In the genomic region with DNA sequence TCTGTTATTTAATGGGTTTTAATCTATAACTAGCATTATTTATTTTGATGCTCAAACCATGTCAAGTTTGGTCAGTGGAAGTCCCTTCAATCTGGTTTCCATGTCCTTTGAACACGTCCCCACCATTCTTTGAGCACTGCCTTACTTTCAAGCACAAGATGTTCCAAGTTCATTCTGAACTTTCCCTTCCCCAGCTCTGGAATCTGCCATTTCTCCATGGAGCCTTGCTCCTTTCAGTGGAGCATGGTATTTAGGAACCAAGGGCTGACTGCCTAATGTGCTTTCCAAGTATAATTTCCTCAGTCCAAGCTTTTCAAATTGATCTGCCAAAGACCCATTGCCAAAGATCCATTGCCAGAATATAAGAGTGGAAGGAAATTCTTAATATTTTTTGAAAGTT, we compare ENCODE assay signal across 9 cellular contexts. TPM values are rescaled to one million over a fixed set of nuclear protein-coding genes. Genes with fewer than 3 reads are reported as not detected.
DNase-seq lines count a peak whose midpoint lies in the region; ATAC-seq and TF ChIP-seq lines count a peak whose summit lies in the region.
"Had no signal": no experiment of that assay in that cellular context is flagged by ENCODE, and none has a peak within 500 bp of the region (broad histone marks: within the 10 kb centered on the region; RNA-seq: fewer than 3 reads in every experiment).

No MANE protein-coding gene starts in this region.

- TF ChIP-seq CTCF in DOHH2 (IDR thresholded peaks at IDR 0.05; ENCODE audit: low read depth, low read length, poor library complexity, severe bottlenecking): no peak
- no peak for TF ChIP-seq CTCF in MM.1S (IDR thresholded peaks at IDR 0.05; ENCODE audit: low read length)
- TF ChIP-seq CTCF in neural progenitor cell (IDR thresholded peaks at IDR 0.05): no peak
- no peak for TF ChIP-seq CTCF in vagina (IDR thresholded peaks at IDR 0.05)

- H3K27me3 Mint-ChIP-seq in neural progenitor cell (ENCODE audit: insufficient read depth, low read depth): peaks cover 3% of the 10 kb centered on the region

- H2AFZ ChIP-seq in MM.1S (ENCODE audit: low read length) (no peak overlapping the region), neural progenitor cell (replicated peaks) (no peak overlapping the region)

- peaks cover 20% of the 10 kb centered on the region for H3K4me1 Mint-ChIP-seq in neural progenitor cell

- H3K4me2 ChIP-seq in DOHH2 (ENCODE audit: low read length) (peak overlapping the region; percentile 72), MM.1S (ENCODE audit: low read depth, low read length) (peak overlapping the region; percentile 67), neural progenitor cell (peak overlapping the region; percentile 83)

- H3K4me1 ChIP-seq in DOHH2 (ENCODE audit: control insufficient read depth, low read length) (peaks cover 14% of the 10 kb centered on the region), MM.1S (ENCODE audit: low read length) (0 out of 2 replicates have a peak, but pooled peaks cover 3% of the 10 kb centered on the region), duodenal mucosa (ENCODE audit: control insufficient read depth in 1 of 2, insufficient read depth in 2 of 2, low read length in 2 of 2) (peaks cover 10 to 22% of the 10 kb centered on the region in 2 donors), neural progenitor cell (no peaks in the 10 kb centered on the region), vagina (peaks cover 20% of the 10 kb centered on the region)

- peak overlapping the region; percentile 14 for H3K27ac Mint-ChIP-seq in neural progenitor cell

- H3F3A ChIP-seq in DOHH2 (ENCODE audit: control insufficient read depth, insufficient read depth) (no peaks in the 10 kb centered on the region), MM.1S (ENCODE audit: insufficient read depth, low read length) (peaks cover 2% of the 10 kb centered on the region; the same call in 1 of the 2 replicates), neural progenitor cell (ENCODE audit: low read depth) (no peaks in the 10 kb centered on the region)

- no peak for DNase-seq in MM.1S
- DNase-seq in neural progenitor cell (ENCODE audit: low spot score): no peak
- DNase-seq in vagina (ENCODE audit: extremely low spot score in 2 of 2): no peak
- DNase-seq in CD1c-positive myeloid dendritic cell (ENCODE audit: extremely low spot score): no peak
- DNase-seq: NCI-H526 treated with DMSO at 0.1 percent for 48 hours had no signal

- peaks cover 17% of the 10 kb centered on the region for H3K36me3 Mint-ChIP-seq in neural progenitor cell

- H3K4me3 ChIP-seq in DOHH2 (ENCODE audit: low read length) (peak overlapping the region; percentile 91), MM.1S (ENCODE audit: low read length) (peak overlapping the region; percentile 89; the same call in 1 of the 2 replicates), duodenal mucosa (ENCODE audit: low read depth in 1 of 2, low read length in 2 of 2) (peak overlapping the region; percentile 93 to 94), neural progenitor cell (peak overlapping the region; percentile 96), vagina (peak overlapping the region in 1 of 2 donors; percentile 62)

- H3K9me3 ChIP-seq in DOHH2 (ENCODE audit: control insufficient read depth, insufficient read depth, low read length) (peaks cover 17% of the 10 kb centered on the region; the same call in 1 of the 2 replicates), MM.1S (replicated peaks; ENCODE audit: insufficient read depth, low read length) (no peaks in the 10 kb centered on the region), duodenal mucosa (ENCODE audit: control insufficient read depth in 1 of 2, low read length in 2 of 2) (peaks cover 0 to 5% of the 10 kb centered on the region in 2 donors), neural progenitor cell (ENCODE audit: low read depth) (no peaks in the 10 kb centered on the region), vagina (no peaks in the 10 kb centered on the region)

- H3K9me2 ChIP-seq in DOHH2 (replicated peaks; ENCODE audit: control insufficient read depth, low read length) (no peaks in the 10 kb centered on the region), MM.1S (replicated peaks; ENCODE audit: insufficient read depth, low read length) (no peaks in the 10 kb centered on the region)

- H3K9me3 Mint-ChIP-seq in neural progenitor cell: peaks cover 16% of the 10 kb centered on the region

- TF ChIP-seq POLR2A in GM18505 (IDR thresholded peaks at IDR 0.05; ENCODE audit: borderline replicate concordance, extremely low read depth, insufficient read depth, insufficient read length) (no peak), vagina (IDR thresholded peaks at IDR 0.05) (no peak)

- H3K4me3 Mint-ChIP-seq in neural progenitor cell: peak overlapping the region; percentile 98

- H3K27me3 ChIP-seq in DOHH2 (ENCODE audit: control insufficient read depth, low read length): no peaks in the 10 kb centered on the region
- no peaks in the 10 kb centered on the region for H3K27me3 ChIP-seq in MM.1S (replicated peaks; ENCODE audit: insufficient read depth, low read length)
- H3K27me3 ChIP-seq in duodenal mucosa (ENCODE audit: control insufficient read depth in 1 of 2, insufficient read depth in 2 of 2, low read length in 2 of 2): no peaks in the 10 kb centered on the region
- no peaks in the 10 kb centered on the region for H3K27me3 ChIP-seq in neural progenitor cell
- no peaks in the 10 kb centered on the region for H3K27me3 ChIP-seq in vagina

- no peak for ATAC-seq in GM18505 (IDR thresholded peaks at IDR 0.05; ENCODE audit: unreplicated experiment)
- no peak for ATAC-seq in GM21529 (IDR thresholded peaks at IDR 0.05; ENCODE audit: unreplicated experiment)

- H3K27ac ChIP-seq in DOHH2 (ENCODE audit: low read depth, low read length) (no peak overlapping the region), MM.1S (ENCODE audit: low read length) (no peak overlapping the region), duodenal mucosa (ENCODE audit: low read depth, low read length) (no peak overlapping the region), neural progenitor cell (no peak overlapping the region), vagina (no peak overlapping the region)

- H3K9ac ChIP-seq in MM.1S (ENCODE audit: low read length) (no peak overlapping the region), duodenal mucosa (ENCODE audit: low read depth in 1 of 2, low read length in 2 of 2) (no peak overlapping the region), neural progenitor cell (no peak overlapping the region)

- H3K79me2 ChIP-seq in DOHH2 (ENCODE audit: control insufficient read depth, low read length) (peaks cover 67% of the 10 kb centered on the region), MM.1S (ENCODE audit: low read length) (peaks cover 16% of the 10 kb centered on the region), neural progenitor cell (ENCODE audit: low read depth) (peaks cover 46% of the 10 kb centered on the region)

- intact Hi-C loops in vagina (cut with DNase I): no loop called here

- no peaks in the 10 kb centered on the region for H4K20me1 ChIP-seq in DOHH2 (ENCODE audit: control insufficient read depth, insufficient read depth, low read depth, low read length)
- H4K20me1 ChIP-seq in MM.1S (ENCODE audit: insufficient read depth, low read length): no peaks in the 10 kb centered on the region
- no peaks in the 10 kb centered on the region for H4K20me1 ChIP-seq in neural progenitor cell (ENCODE audit: low read depth)

- H3K36me3 ChIP-seq in DOHH2 (ENCODE audit: control insufficient read depth, low read length) (peaks cover 25% of the 10 kb centered on the region), MM.1S (replicated peaks; ENCODE audit: insufficient read depth, low read length) (no peaks in the 10 kb centered on the region), duodenal mucosa (ENCODE audit: control insufficient read depth in 1 of 2, insufficient read depth in 2 of 2, low read length in 2 of 2) (no peaks in the 10 kb centered on the region), neural progenitor cell (no peaks in the 10 kb centered on the region), vagina (no peaks in the 10 kb centered on the region)

RNA-seq across cellular contexts. Expression of a gene that starts 1.1 kb away (rescaled TPM):
- 5.0 and 8.2 TPM in 2 replicates for total RNA-seq in neural progenitor cell (ENCODE audit: low replicate concordance)
- total RNA-seq in vagina: 5.2 TPM

RNA-seq across cellular contexts. Expression of a gene that starts 24.8 kb away (rescaled TPM):
- total RNA-seq in neural progenitor cell (ENCODE audit: low replicate concordance) (68.7 and 85.1 TPM in 2 replicates), vagina (74.9 TPM)
